20 cellular contexts compared by ENCODE assay signal in the genomic region with DNA sequence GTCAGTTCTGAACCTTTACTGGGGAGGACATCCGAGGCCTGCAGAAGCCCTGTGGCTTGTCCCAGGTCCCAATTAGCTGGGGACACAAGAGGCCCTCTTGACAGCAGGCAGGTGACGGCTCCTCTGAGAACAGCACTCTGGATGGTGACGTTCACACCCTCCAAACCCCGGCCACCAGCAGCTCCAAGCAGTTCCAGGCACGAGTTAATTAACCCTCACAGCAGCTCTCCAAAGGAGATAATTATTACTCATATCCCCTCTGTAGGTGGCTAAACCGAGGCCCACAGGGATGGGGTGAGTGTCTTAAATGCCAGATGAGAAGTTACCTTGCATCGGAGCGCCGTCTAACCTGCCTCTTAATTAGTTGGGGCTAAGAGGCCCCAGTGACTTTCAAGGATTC.
"Had no signal": no experiment of that assay in that cellular context is flagged by ENCODE, and none has a peak within 500 bp of the region (broad histone marks: within the 10 kb centered on the region; RNA-seq: fewer than 3 reads in every experiment).

No MANE protein-coding gene starts in this region.

- H3K9me3 ChIP-seq: mucosa of descending colon, right atrium auricular region, thyroid gland had no signal

- H3K27me3 Mint-ChIP-seq: activated CD4-positive, alpha-beta T cell treated with anti-CD3 and anti-CD28 coated beads for 36 hours had no signal

- DNase-seq: activated CD4-positive, alpha-beta T cell treated with anti-CD3 and anti-CD28 coated beads for 36 hours; activated CD4-positive, alpha-beta T cell treated with anti-CD3 and anti-CD28 coated beads, Interleukin-2, amount 50 U/mL, for 48 hours; activated gamma-delta T cell; cerebellar nuclear complex; cortex of kidney; immature natural killer cell; kidney glomerular epithelial cell; left ventricle myocardium superior; mucosa of descending colon; naive B cell; stimulated activated CD4-positive, alpha-beta T cell treated with anti-CD3 and anti-CD28 coated beads, Interleukin-12 subunit alpha, Interleukin-12 subunit beta, amount 100 ng/mL, for 4 hours; stimulated activated CD4-positive, alpha-beta T cell treated with anti-CD3 and anti-CD28 coated beads, Interleukin-1b, Interleukin-23, amount 100 ng/mL, for 48 hours; stimulated activated CD8-positive, alpha-beta memory T cell treated with anti-CD3 and anti-CD28 coated beads, Interleukin-4, amount 100 ng/mL, for 48 hours; stimulated activated naive CD4-positive, alpha-beta T cell treated with Interleukin-2 at 50 U/mL for 16 hours; thyroid gland had no signal

- H3K4me3 ChIP-seq: mucosa of descending colon, right atrium auricular region, thyroid gland had no signal

- H3K27me3 ChIP-seq: right atrium auricular region, thyroid gland had no signal

- H3K27ac Mint-ChIP-seq: activated CD4-positive, alpha-beta T cell treated with anti-CD3 and anti-CD28 coated beads for 36 hours; activated naive CD4-positive, alpha-beta T cell treated with anti-CD3 and anti-CD28 coated beads, Interleukin-2, amount 50 U/mL, for 72 hours; immature natural killer cell; progenitor cell of endocrine pancreas; WTC11 had no signal

- H3K36me3 Mint-ChIP-seq: activated naive CD4-positive, alpha-beta T cell treated with anti-CD3 and anti-CD28 coated beads, Interleukin-2, amount 50 U/mL, for 72 hours; immature natural killer cell; naive B cell; WTC11 had no signal

- H3K36me3 ChIP-seq: right atrium auricular region, thyroid gland had no signal

- H3K4me3 Mint-ChIP-seq: activated CD4-positive, alpha-beta T cell treated with anti-CD3 and anti-CD28 coated beads for 36 hours; immature natural killer cell; neural crest cell; WTC11 had no signal

- H3K27ac ChIP-seq: right atrium auricular region, thyroid gland had no signal

- H3K9me3 Mint-ChIP-seq: activated naive CD4-positive, alpha-beta T cell treated with anti-CD3 and anti-CD28 coated beads, Interleukin-2, amount 50 U/mL, for 72 hours; immature natural killer cell; naive B cell; neural crest cell; WTC11 had no signal

- H3K4me1 Mint-ChIP-seq: activated CD4-positive, alpha-beta T cell treated with anti-CD3 and anti-CD28 coated beads for 36 hours; immature natural killer cell; naive B cell had no signal

- ATAC-seq: activated CD4-positive, alpha-beta T cell treated with anti-CD3 and anti-CD28 coated beads for 36 hours; activated naive CD4-positive, alpha-beta T cell treated with anti-CD3 and anti-CD28 coated beads, Interleukin-2, amount 50 U/mL, for 72 hours; left ventricle myocardium superior; mucosa of descending colon; WTC11 had no signal
